8 cellular contexts compared by ENCODE assay signal in genomic region chr16:50024684-50025543, GRCh38.
A peak's percentile ranks its signal among the peaks of the same experiment; 100 is the strongest.
DNase-seq lines count a peak whose midpoint lies in the region; ATAC-seq and TF ChIP-seq lines count a peak whose summit lies in the region.

Gene CNEP1R1, plus strand, starts transcription at chr16:50025225. Its CDS starts 91 bp downstream, at chr16:50025316.

- H4K20me1 ChIP-seq in BLaER1 = peaks cover 36% of the 10 kb centered on the region

- TF ChIP-seq CTCF in choroid plexus epithelial cell (conservative IDR thresholded peaks at IDR 0.05; ENCODE audit: low read depth, low read length) = peak; percentile 100

- H3K4me2 ChIP-seq in BLaER1 = peak within 1 kb of the TSS; percentile 97

- H3K27ac ChIP-seq in BLaER1 = peak within 1 kb of the TSS; percentile 84

- H3K9ac ChIP-seq in BLaER1 = peak within 1 kb of the TSS; percentile 89

- H3K27me3 ChIP-seq in BLaER1 = no peaks in the 10 kb centered on the region

- H3K4me1 ChIP-seq in BLaER1 = peaks cover 28% of the 10 kb centered on the region

- peak; percentile 99 for ATAC-seq in HG03442 (IDR thresholded peaks at IDR 0.05; ENCODE audit: unreplicated experiment)

- H3K9me3 ChIP-seq in BLaER1 = no peaks in the 10 kb centered on the region

- DNase-seq in GM19238 (ENCODE audit: insufficient read length, low spot score) (peak; percentile 94), NCI-H510A treated with DMSO at 0.1 percent for 48 hours (lab: John Stamatoyannopoulos, UW) (peak; percentile 93), choroid plexus epithelial cell (ENCODE audit: low read depth) (peak; percentile 98), kidney glomerular epithelial cell (lab: John Stamatoyannopoulos, UW) (peak; percentile 95)
- DNase-seq in activated CD4-positive, alpha-beta T cell treated with anti-CD3 and anti-CD28 coated beads for 24 hours (ENCODE audit: low read depth in 2 of 2) = peak; percentile 84 to 86
- peak; percentile 81 for DNase-seq in stimulated activated CD4-positive, alpha-beta T cell treated with anti-CD3 and anti-CD28 coated beads, Interleukin-1b, Interleukin-23, amount 100 ng/mL, for 1 hour (ENCODE audit: low read depth in 2 of 2)

- H3K4me3 ChIP-seq in BLaER1 (peak within 1 kb of the TSS; percentile 92), choroid plexus epithelial cell (ENCODE audit: low read depth, low read length) (peak within 1 kb of the TSS; percentile 95)

- peaks cover 16% of the 10 kb centered on the region for H3K36me3 ChIP-seq in BLaER1

Comparison
In these comparisons a context has a peak if more than half of its experiments do, and no peak if none do; other contexts are left out.
1. Peak in every context shown above with its lines: DNase-seq, ATAC-seq, H3K4me3 ChIP-seq and H3K27ac ChIP-seq.